29 cellular contexts compared by ENCODE assay signal in the genomic region with DNA sequence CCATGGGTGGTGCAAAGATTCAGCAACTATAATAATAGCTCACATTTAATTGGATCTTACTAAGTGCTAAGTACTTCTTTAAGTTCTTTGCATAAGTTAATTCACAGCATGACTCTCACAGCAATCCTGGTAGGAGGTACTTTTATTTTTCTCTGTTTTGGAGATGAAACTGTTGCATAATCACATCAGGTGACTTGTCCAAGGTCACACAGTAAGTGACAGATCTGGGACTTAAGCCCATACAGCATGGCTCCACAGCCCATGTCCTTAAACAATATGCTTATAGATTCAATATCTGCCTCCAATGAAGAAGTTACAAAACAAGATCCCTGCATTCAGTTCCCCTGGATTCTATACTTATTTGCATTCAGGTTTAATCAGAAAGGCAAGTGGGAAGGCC.
"Had no signal": no experiment of that assay in that cellular context is flagged by ENCODE, and none has a peak within 500 bp of the region (broad histone marks: within the 10 kb centered on the region; RNA-seq: fewer than 3 reads in every experiment).

No MANE protein-coding gene starts in this region.

- H3K4me3 Mint-ChIP-seq: activated B cell treated with CpG ODN at 0.5 μM for 24 hours; activated CD8-positive, alpha-beta T cell treated with anti-CD3 and anti-CD28 coated beads for 36 hours; activated naive CD8-positive, alpha-beta T cell; activated T-cell treated with anti-CD3 and anti-CD28 coated beads, Interleukin-2, amount 50 U/mL, for 4 hours; activated T-helper 17 cell treated with anti-CD3 and anti-CD28 coated beads, Interleukin-2, amount 50 U/mL, for 72 hours; brain; central memory CD8-positive, alpha-beta T cell; dendritic cell treated with granulocyte-macrophage colony-stimulating factor and Interleukin-4, amounts not matched to agents 40 ng/mL and 50 ng/mL, for 4 days; T-helper 17 cell; T-helper 2 cell treated with Interferon-gamma antibody and Interleukin-4, amounts not matched to agents 5 μg/mL and 100 μg/mL, for 36 hours had no signal

- H3K4me3 ChIP-seq: coronary artery, dorsolateral prefrontal cortex, esophagus squamous epithelium, gastroesophageal sphincter, heart right ventricle, hepatocyte had no signal

- H3K4me2 ChIP-seq: hepatocyte had no signal

- H3K4me1 Mint-ChIP-seq: activated B cell treated with CpG ODN at 0.5 μM for 24 hours; activated T-helper 17 cell treated with anti-CD3 and anti-CD28 coated beads, Interleukin-2, amount 50 U/mL, for 72 hours; central memory CD8-positive, alpha-beta T cell; T-helper 17 cell had no signal

- H3K4me1 ChIP-seq: esophagus squamous epithelium, gastroesophageal sphincter, heart right ventricle had no signal

- H3K9me3 Mint-ChIP-seq: brain; dendritic cell treated with granulocyte-macrophage colony-stimulating factor and Interleukin-4, amounts not matched to agents 40 ng/mL and 50 ng/mL, for 4 days had no signal

- DNase-seq: activated B cell treated with CpG ODN at 0.5 μM for 24 hours; activated CD4-positive, alpha-beta T cell treated with anti-CD3 and anti-CD28 coated beads for 48 hours; activated CD4-positive, alpha-beta T cell treated with anti-CD3 and anti-CD28 coated beads, Interleukin-2, amount 50 U/mL, for 1 hour; activated CD4-positive, alpha-beta T cell treated with anti-CD3 and anti-CD28 coated beads, Interleukin-2, amount 50 U/mL, for 48 hours; activated CD8-positive, alpha-beta memory T cell treated with anti-CD3 and anti-CD28 coated beads for 24 hours; activated CD8-positive, alpha-beta T cell treated with anti-CD3 and anti-CD28 coated beads for 36 hours; activated effector memory CD4-positive, alpha-beta T cell treated with Interleukin-2 at 50 U/mL for 16 hours; activated gamma-delta T cell treated with Interleukin-2 at 50 U/mL for 16 hours; activated naive CD4-positive, alpha-beta T cell treated with anti-CD3 and anti-CD28 coated beads, Interleukin-2, amount 50 U/mL, for 16 hours; activated naive CD4-positive, alpha-beta T cell treated with Interleukin-2 at 50 U/mL for 16 hours; activated T-cell treated with anti-CD3 and anti-CD28 coated beads, Interleukin-2, amount 50 U/mL, for 4 hours; amniotic stem cell; aorta; dorsolateral prefrontal cortex; effector memory CD4-positive, alpha-beta T cell; esophagus squamous epithelium; heart right ventricle; T-helper 17 cell; WERI-Rb-1 had no signal

- ATAC-seq: activated CD4-positive, CD25-positive, alpha-beta regulatory T cell treated with anti-CD3 and anti-CD28 coated beads, Interleukin-2, amount 50 U/mL, for 24 hours; activated CD8-positive, alpha-beta T cell treated with anti-CD3 and anti-CD28 coated beads for 36 hours; activated T-cell treated with anti-CD3 and anti-CD28 coated beads, Interleukin-2, amount 50 U/mL, for 4 hours; activated T-helper 17 cell treated with anti-CD3 and anti-CD28 coated beads, Interleukin-2, amount 50 U/mL, for 72 hours; gastroesophageal sphincter; heart right ventricle; T-helper 17 cell had no signal

- H3K36me3 Mint-ChIP-seq: activated naive CD8-positive, alpha-beta T cell; brain had no signal

- H3K27ac Mint-ChIP-seq: activated B cell treated with CpG ODN at 0.5 μM for 24 hours; activated CD8-positive, alpha-beta T cell treated with anti-CD3 and anti-CD28 coated beads for 36 hours; activated naive CD8-positive, alpha-beta T cell; activated T-helper 17 cell treated with anti-CD3 and anti-CD28 coated beads, Interleukin-2, amount 50 U/mL, for 72 hours; dendritic cell treated with granulocyte-macrophage colony-stimulating factor and Interleukin-4, amounts not matched to agents 40 ng/mL and 50 ng/mL, for 4 days; T-helper 17 cell; T-helper 2 cell treated with Interferon-gamma antibody and Interleukin-4, amounts not matched to agents 5 μg/mL and 100 μg/mL, for 36 hours had no signal

- H3K36me3 ChIP-seq: esophagus squamous epithelium, gastroesophageal sphincter, heart right ventricle, WERI-Rb-1 had no signal

- H3K27me3 ChIP-seq: dorsolateral prefrontal cortex, esophagus squamous epithelium, gastroesophageal sphincter, heart right ventricle, hepatocyte had no signal

- H2AFZ ChIP-seq: hepatocyte had no signal

- H3K9me3 ChIP-seq: esophagus squamous epithelium, gastroesophageal sphincter, heart right ventricle had no signal

- H3K27ac ChIP-seq: coronary artery, dorsolateral prefrontal cortex, esophagus squamous epithelium, gastroesophageal sphincter, heart right ventricle, hepatocyte, WERI-Rb-1 had no signal

- H3K27me3 Mint-ChIP-seq: activated B cell treated with CpG ODN at 0.5 μM for 24 hours; activated CD8-positive, alpha-beta T cell treated with anti-CD3 and anti-CD28 coated beads for 36 hours; activated naive CD8-positive, alpha-beta T cell; activated T-helper 17 cell treated with anti-CD3 and anti-CD28 coated beads, Interleukin-2, amount 50 U/mL, for 72 hours; central memory CD8-positive, alpha-beta T cell; dendritic cell treated with granulocyte-macrophage colony-stimulating factor and Interleukin-4, amounts not matched to agents 40 ng/mL and 50 ng/mL, for 4 days; T-helper 17 cell had no signal
